6 cellular contexts compared by ENCODE assay signal in the genomic region with DNA sequence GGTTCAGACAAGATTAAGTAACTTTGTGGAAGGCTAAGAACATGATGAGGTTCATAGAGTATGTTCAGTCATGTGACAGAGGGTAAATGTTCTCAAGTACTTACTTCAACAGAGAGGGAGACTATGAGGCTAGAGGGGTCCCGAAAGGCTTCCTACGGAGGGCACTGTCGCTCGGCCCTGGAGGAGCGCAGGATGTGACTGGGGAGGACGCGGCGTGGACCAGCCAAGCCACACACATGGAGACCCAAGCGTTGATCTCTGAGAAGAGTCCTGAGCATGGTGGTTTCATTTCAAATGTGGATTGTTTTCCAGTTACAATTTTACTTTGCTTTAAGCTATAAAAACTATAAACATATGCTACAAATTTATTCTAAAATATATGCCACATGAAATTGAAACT.
"Had no signal": no experiment of that assay in that cellular context is flagged by ENCODE, and none has a peak within 500 bp of the region (broad histone marks: within the 10 kb centered on the region; RNA-seq: fewer than 3 reads in every experiment).

No MANE protein-coding gene starts in this region.

- H3K4me3 ChIP-seq: K562 had no signal

- DNase-seq: IMR-90, KBM-7, KG1 had no signal

- FAIRE-seq: HepG2, HTR-8/SVneo, K562 had no signal
